In genomic region chr19:3458229-3458555, GRCh38 we compare ENCODE assay signal across 11 cellular contexts. TPM values are rescaled to one million over a fixed set of nuclear protein-coding genes. Genes with fewer than 3 reads are reported as not detected.
A peak's percentile ranks its signal among the peaks of the same experiment; 100 is the strongest.
DNase-seq lines count a peak whose midpoint lies in the region; ATAC-seq and TF ChIP-seq lines count a peak whose summit lies in the region.
"Had no signal": no experiment of that assay in that cellular context is flagged by ENCODE, and none has a peak within 500 bp of the region (broad histone marks: within the 10 kb centered on the region; RNA-seq: fewer than 3 reads in every experiment).

No MANE protein-coding gene starts in this region.

- no peaks in the 10 kb centered on the region for H3K27me3 ChIP-seq in AG04450 (ENCODE audit: control insufficient read depth, insufficient read depth, low read length)
- no peaks in the 10 kb centered on the region for H3K27me3 ChIP-seq in ascending aorta

- CTCF ChIA-PET in AG04450 (lab: Charles Lee) = no interaction called here

- H3K9me3 ChIP-seq in AG04450 (ENCODE audit: control insufficient read depth, insufficient read depth, low read length) = no peaks in the 10 kb centered on the region; the same call in 1 of the 2 replicates
- H3K9me3 ChIP-seq in ascending aorta = no peaks in the 10 kb centered on the region

- no peak for TF ChIP-seq CTCF in AG04450 (IDR thresholded peaks at IDR 0.05; ENCODE audit: low read depth, low read length)
- TF ChIP-seq CTCF in ascending aorta (IDR thresholded peaks at IDR 0.05) = no peak

- POLR2A ChIA-PET in AG04450 (lab: Yijun Ruan, JAX) = interaction anchor here (0.5 to 0.9 kb wide), 2 partner anchors 21 to 37 kb away, joined by 3 to 5 read pairs; no protein-coding TSS in a partner anchor

- peak overlapping the region; percentile 11 for H3K27ac ChIP-seq in AG04450 (ENCODE audit: low read depth, low read length)
- H3K27ac ChIP-seq in ascending aorta = peak overlapping the region; percentile 98 to 99

- intact Hi-C loops in ascending aorta (cut with DNase I) = loop anchor here (2.0 to 10.0 kb wide), 3 partner anchors 53 to 1293 kb away; partner anchors contain the start of genes DOT1L and TBXA2R

- no peak overlapping the region for H3K4me3 ChIP-seq in AG04450 (ENCODE audit: low read depth, low read length)
- peak overlapping the region in 1 of 2 donors; percentile 28 for H3K4me3 ChIP-seq in ascending aorta
- H3K4me3 ChIP-seq in skeletal muscle cell (ENCODE audit: low read depth, low read length) = no peak overlapping the region

- DNase-seq in AG04450 (ENCODE audit: low read depth, low spot score) (no peak), ascending aorta (ENCODE audit: low spot score in 2 of 2) (no peak), iPS-NIHi7 (ENCODE audit: extremely low spot score) (peak; percentile 38), skeletal muscle cell (ENCODE audit: low read depth) (peak; percentile 41), NCI-H82 (lab: John Stamatoyannopoulos, UW) (no peak), NCI-H748 treated with DMSO at 0.1 percent for 48 hours (lab: John Stamatoyannopoulos, UW) (no peak)
- DNase-seq: activated T-cell treated with anti-CD3 and anti-CD28 coated beads, Interleukin-2, amount 50 U/mL, for 72 hours; effector CD8-positive, alpha-beta T cell had no signal

- H3K4me1 ChIP-seq in ascending aorta = peaks cover 32 to 40% of the 10 kb centered on the region in 2 donors

- peaks cover 37 to 44% of the 10 kb centered on the region in 2 donors for H3K36me3 ChIP-seq in ascending aorta

- ATAC-seq in HG02759 (IDR thresholded peaks at IDR 0.05; ENCODE audit: unreplicated experiment) = no peak
- ATAC-seq in GM18517 (IDR thresholded peaks at IDR 0.05; ENCODE audit: unreplicated experiment) = no peak

RNA-seq across cellular contexts. Expression of gene SMIM24, which starts 22.1 kb away (rescaled TPM):
- polyA plus RNA-seq in AG04450 (2011; rRNA removed) = 0.19 TPM in 1 of 2 replicates, not detected in the other
- not detected in 2 replicates for polyA minus RNA-seq in AG04450 (2011; rRNA and poly(A)+ RNA removed)
- not detected for total RNA-seq in ascending aorta
- total RNA-seq: ureter had no signal

RNA-seq across cellular contexts. Expression of gene SMIM44, which starts 25.0 kb away (rescaled TPM):
- polyA plus RNA-seq in AG04450 (2011; rRNA removed) = not detected in 2 replicates
- polyA minus RNA-seq in AG04450 (2011; rRNA and poly(A)+ RNA removed) = not detected in 2 replicates
- not detected for total RNA-seq in ascending aorta
- total RNA-seq: activated T-cell treated with anti-CD3 and anti-CD28 coated beads, Interleukin-2, amount 50 U/mL, for 72 hours; ureter had no signal

RNA-seq across cellular contexts. Expression of gene DOHH, which starts 42.3 kb away (rescaled TPM):
- polyA plus RNA-seq in AG04450 (2011; rRNA removed) = 3.4 and 4.2 TPM in 2 replicates
- 1.2 and 1.4 TPM in 2 replicates for polyA minus RNA-seq in AG04450 (2011; rRNA and poly(A)+ RNA removed)
- 40.9 TPM for total RNA-seq in ascending aorta

RNA-seq across cellular contexts. Expression of gene FZR1, which starts 47.9 kb away (rescaled TPM):
- polyA plus RNA-seq in AG04450 (2011; rRNA removed) = 21.2 and 31.3 TPM in 2 replicates
- 16.5 and 28.0 TPM in 2 replicates for polyA minus RNA-seq in AG04450 (2011; rRNA and poly(A)+ RNA removed)
- 56.8 TPM for total RNA-seq in ascending aorta

Comparison
In these comparisons a context has a peak if more than half of its experiments do, and no peak if none do; other contexts are left out.
1. DNase-seq: peak in iPS-NIHi7 (single experiment) and skeletal muscle cell (single experiment); none in AG04450 (single experiment), ascending aorta (0 of 2), NCI-H82 (single experiment) and NCI-H748 treated with DMSO at 0.1 percent for 48 hours (single experiment).